Comparison of ENCODE assay signal across 18 cellular contexts in genomic region chr20:22550514-22550913, GRCh38. TPM values are rescaled to one million over a fixed set of nuclear protein-coding genes. Genes with fewer than 3 reads are reported as not detected.
"Had no signal": no experiment of that assay in that cellular context is flagged by ENCODE, and none has a peak within 500 bp of the region (broad histone marks: within the 10 kb centered on the region; RNA-seq: fewer than 3 reads in every experiment).

No MANE protein-coding gene starts in this region.

RNA-seq across cellular contexts. Expression of gene FOXA2, which starts 33.9 kb away (rescaled TPM):
- total RNA-seq: activated naive CD4-positive, alpha-beta T cell treated with anti-CD3 and anti-CD28 coated beads for 36 hours; activated naive CD4-positive, alpha-beta T cell treated with anti-CD3 and anti-CD28 coated beads, Interleukin-2, amount 50 U/mL, for 72 hours; activated naive CD8-positive, alpha-beta T cell treated with anti-CD3 and anti-CD28 coated beads for 36 hours; activated naive CD8-positive, alpha-beta T cell treated with anti-CD3 and anti-CD28 coated beads, Interleukin-2, amount 10 ng/mL, durations not matched to agents 7 days and 5 days; activated T-cell treated with anti-CD3 and anti-CD28 coated beads, Interleukin-2, amount 50 U/mL, for 4 hours; activated T-cell treated with anti-CD3 and anti-CD28 coated beads, Interleukin-2, amount 50 U/mL, for 72 hours; activated T-helper 1 cell treated with anti-CD3 and anti-CD28 coated beads, Interleukin-12 subunit alpha, Interleukin-12 subunit beta, Interleukin-2, Interleukin-4 antibody, amounts not matched to agents 30 ng/mL and 10 ng/mL and 1 ng/mL, durations not matched to agents 14 hours and 24 hours and 36 hours; activated T-helper 17 cell treated with anti-CD3 and anti-CD28 coated beads, Interleukin-2, amount 50 U/mL, for 72 hours; activated T-helper 2 cell treated with anti-CD3 and anti-CD28 coated beads, Interferon-gamma antibody, Interleukin-2, Interleukin-4, amounts not matched to agents 10 μg/mL and 5 μg/mL and 100 μg/mL, durations not matched to agents 14 hours and 24 hours and 36 hours; adrenal gland; aorta; ascending aorta; astrocyte; breast epithelium; cardiac septum; cerebellum; chondrocyte had no signal
- polyA plus RNA-seq: adrenal gland, cardiac muscle cell had no signal
